In the genomic region with DNA sequence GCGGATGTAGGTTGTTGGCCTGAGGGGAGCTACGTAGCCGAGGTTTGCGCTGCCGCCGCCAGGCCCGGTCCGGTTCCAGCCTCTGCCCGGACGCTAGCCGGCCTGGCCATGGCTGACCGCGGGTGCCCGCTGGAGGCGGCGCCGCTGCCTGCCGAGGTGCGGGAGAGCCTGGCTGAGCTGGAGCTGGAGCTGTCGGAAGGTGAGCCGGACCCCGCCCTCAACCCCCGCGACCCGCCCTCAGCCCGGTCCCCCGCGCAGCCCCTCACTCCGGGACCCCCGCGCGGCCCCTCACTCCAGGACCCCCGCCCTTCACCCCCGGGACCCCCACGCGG, we compare ENCODE assay signal across 1 cellular context.
TF ChIP-seq lines count a peak whose summit lies in the region.

No MANE protein-coding gene starts in this region.

TF ChIP-seq in GM23338, 12 proteins besides CTCF, POLR2A, EP300 and RAD21 (continued from another document):
- TF ChIP-seq, protein P1, sequence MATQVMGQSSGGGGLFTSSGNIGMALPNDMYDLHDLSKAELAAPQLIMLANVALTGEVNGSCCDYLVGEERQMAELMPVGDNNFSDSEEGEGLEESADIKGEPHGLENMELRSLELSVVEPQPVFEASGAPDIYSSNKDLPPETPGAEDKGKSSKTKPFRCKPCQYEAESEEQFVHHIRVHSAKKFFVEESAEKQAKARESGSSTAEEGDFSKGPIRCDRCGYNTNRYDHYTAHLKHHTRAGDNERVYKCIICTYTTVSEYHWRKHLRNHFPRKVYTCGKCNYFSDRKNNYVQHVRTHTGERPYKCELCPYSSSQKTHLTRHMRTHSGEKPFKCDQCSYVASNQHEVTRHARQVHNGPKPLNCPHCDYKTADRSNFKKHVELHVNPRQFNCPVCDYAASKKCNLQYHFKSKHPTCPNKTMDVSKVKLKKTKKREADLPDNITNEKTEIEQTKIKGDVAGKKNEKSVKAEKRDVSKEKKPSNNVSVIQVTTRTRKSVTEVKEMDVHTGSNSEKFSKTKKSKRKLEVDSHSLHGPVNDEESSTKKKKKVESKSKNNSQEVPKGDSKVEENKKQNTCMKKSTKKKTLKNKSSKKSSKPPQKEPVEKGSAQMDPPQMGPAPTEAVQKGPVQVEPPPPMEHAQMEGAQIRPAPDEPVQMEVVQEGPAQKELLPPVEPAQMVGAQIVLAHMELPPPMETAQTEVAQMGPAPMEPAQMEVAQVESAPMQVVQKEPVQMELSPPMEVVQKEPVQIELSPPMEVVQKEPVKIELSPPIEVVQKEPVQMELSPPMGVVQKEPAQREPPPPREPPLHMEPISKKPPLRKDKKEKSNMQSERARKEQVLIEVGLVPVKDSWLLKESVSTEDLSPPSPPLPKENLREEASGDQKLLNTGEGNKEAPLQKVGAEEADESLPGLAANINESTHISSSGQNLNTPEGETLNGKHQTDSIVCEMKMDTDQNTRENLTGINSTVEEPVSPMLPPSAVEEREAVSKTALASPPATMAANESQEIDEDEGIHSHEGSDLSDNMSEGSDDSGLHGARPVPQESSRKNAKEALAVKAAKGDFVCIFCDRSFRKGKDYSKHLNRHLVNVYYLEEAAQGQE (IDR thresholded peaks at IDR 0.05; ENCODE audit: unreplicated experiment) = no peak
- TF ChIP-seq JUNB (IDR thresholded peaks at IDR 0.05; ENCODE audit: unreplicated experiment) (no peak), ZNF331 (CRISPR knock-in tag; IDR thresholded peaks at IDR 0.05; ENCODE audit: low read depth) (no peak), CREB1 (CRISPR knock-in tag; IDR thresholded peaks at IDR 0.05; ENCODE audit: low read depth) (no peak)
